1 cellular context compared by ENCODE assay signal in genomic region chr17:58059141-58059540, GRCh38.
A peak's percentile ranks its signal among the peaks of the same experiment; 100 is the strongest.
TF ChIP-seq lines count a peak whose summit lies in the region.

No MANE protein-coding gene starts in this region.

TF ChIP-seq in HepG2, 621 proteins besides CTCF, POLR2A, EP300 and RAD21:
- 0 out of 2 replicates have a peak, but pooled peaks have one; percentile 17 for TF ChIP-seq MNT (IDR thresholded peaks at IDR 0.05)
- no peak for TF ChIP-seq SP5 (CRISPR knock-in tag; IDR thresholded peaks at IDR 0.05; ENCODE audit: borderline replicate concordance, low read depth)
- no peak for TF ChIP-seq ZNF670 (CRISPR knock-in tag; IDR thresholded peaks at IDR 0.05; ENCODE audit: borderline replicate concordance)
- no peak for TF ChIP-seq ZNF280D (CRISPR knock-in tag; IDR thresholded peaks at IDR 0.05)
